Comparison of ENCODE assay signal across 1 cellular context in the genomic region with DNA sequence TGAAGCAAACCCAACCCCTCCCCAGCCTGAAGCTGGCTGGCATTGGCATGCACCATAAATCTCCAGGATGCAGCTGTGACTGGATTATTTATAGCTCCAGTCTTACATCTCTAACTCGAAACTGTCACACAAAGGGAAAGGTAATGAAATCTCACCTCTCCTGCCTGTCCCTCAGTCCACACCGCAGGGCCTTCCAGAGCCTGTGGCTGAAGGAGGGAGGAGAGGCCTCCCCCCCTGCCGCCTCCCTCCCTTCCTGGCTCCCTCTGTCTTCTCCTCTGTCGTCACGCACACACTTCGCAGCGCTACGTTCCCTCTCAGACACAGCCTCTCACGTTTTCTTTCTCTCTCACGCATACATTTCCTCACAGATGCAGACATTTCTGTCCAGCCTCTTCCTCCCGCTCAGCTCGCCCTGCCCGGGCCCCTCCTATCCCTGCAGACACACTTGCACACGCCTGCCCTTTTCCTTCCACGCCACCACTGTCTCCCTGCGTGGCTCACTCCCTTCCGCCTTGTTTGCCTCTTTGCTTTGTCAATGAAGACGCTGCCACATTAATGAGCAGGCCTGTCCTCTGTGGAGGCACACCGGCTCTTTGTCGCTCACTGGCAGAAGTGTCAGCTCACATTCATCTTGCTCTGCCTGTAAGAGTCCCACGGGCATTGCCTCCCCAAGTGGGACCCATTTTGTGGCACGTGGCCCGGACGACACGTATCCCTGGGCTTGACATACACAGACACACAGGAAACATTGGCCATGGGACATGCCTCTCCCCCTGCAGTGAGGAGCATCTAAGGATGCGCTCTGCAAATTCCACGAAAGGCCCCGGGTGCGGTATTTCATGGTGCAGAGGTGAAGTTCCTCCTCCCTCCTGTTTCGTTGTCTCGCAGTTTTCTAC.
A peak's percentile ranks its signal among the peaks of the same experiment; 100 is the strongest.
TF ChIP-seq lines count a peak whose summit lies in the region.

No MANE protein-coding gene starts in this region.

TF ChIP-seq in K562, 482 proteins besides CTCF, POLR2A, EP300 and RAD21 (continues in another document):
- TF ChIP-seq, protein P1, sequence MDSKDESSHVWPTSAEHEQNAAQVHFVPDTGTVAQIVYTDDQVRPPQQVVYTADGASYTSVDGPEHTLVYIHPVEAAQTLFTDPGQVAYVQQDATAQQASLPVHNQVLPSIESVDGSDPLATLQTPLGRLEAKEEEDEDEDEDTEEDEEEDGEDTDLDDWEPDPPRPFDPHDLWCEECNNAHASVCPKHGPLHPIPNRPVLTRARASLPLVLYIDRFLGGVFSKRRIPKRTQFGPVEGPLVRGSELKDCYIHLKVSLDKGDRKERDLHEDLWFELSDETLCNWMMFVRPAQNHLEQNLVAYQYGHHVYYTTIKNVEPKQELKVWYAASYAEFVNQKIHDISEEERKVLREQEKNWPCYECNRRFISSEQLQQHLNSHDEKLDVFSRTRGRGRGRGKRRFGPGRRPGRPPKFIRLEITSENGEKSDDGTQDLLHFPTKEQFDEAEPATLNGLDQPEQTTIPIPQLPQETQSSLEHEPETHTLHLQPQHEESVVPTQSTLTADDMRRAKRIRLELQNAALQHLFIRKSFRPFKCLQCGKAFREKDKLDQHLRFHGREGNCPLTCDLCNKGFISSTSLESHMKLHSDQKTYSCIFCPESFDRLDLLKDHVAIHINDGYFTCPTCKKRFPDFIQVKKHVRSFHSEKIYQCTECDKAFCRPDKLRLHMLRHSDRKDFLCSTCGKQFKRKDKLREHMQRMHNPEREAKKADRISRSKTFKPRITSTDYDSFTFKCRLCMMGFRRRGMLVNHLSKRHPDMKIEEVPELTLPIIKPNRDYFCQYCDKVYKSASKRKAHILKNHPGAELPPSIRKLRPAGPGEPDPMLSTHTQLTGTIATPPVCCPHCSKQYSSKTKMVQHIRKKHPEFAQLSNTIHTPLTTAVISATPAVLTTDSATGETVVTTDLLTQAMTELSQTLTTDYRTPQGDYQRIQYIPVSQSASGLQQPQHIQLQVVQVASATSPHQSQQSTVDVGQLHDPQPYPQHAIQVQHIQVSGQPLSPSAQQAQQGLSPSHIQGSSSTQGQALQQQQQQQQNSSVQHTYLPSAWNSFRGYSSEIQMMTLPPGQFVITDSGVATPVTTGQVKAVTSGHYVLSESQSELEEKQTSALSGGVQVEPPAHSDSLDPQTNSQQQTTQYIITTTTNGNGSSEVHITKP (IDR thresholded peaks at IDR 0.05; ENCODE audit: partially characterized antibody), result peak; percentile 39
- TF ChIP-seq, protein P2, sequence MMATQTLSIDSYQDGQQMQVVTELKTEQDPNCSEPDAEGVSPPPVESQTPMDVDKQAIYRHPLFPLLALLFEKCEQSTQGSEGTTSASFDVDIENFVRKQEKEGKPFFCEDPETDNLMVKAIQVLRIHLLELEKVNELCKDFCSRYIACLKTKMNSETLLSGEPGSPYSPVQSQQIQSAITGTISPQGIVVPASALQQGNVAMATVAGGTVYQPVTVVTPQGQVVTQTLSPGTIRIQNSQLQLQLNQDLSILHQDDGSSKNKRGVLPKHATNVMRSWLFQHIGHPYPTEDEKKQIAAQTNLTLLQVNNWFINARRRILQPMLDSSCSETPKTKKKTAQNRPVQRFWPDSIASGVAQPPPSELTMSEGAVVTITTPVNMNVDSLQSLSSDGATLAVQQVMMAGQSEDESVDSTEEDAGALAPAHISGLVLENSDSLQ (IDR thresholded peaks at IDR 0.05), result 0 out of 2 replicates have a peak, but pooled peaks have one; percentile 14
- TF ChIP-seq ASH1L (IDR thresholded peaks at IDR 0.05; ENCODE audit: borderline replicate concordance, low read depth, partially characterized antibody), result no peak
- TF ChIP-seq MED1 (CRISPR knock-in tag; IDR thresholded peaks at IDR 0.05; ENCODE audit: borderline replicate concordance), result no peak
- TF ChIP-seq BHLHE40 (IDR thresholded peaks at IDR 0.05; ENCODE audit: low read length), result 0 out of 2 replicates have a peak, but pooled peaks have one; percentile 22
- TF ChIP-seq ZNF766 (CRISPR knock-in tag; conservative IDR thresholded peaks at IDR 0.05), result no peak
- no peak for TF ChIP-seq BMI1 (IDR thresholded peaks at IDR 0.05; ENCODE audit: low read length)
- TF ChIP-seq FOXJ3 (CRISPR knock-in tag; IDR thresholded peaks at IDR 0.05), result no peak
- TF ChIP-seq, protein P3, sequence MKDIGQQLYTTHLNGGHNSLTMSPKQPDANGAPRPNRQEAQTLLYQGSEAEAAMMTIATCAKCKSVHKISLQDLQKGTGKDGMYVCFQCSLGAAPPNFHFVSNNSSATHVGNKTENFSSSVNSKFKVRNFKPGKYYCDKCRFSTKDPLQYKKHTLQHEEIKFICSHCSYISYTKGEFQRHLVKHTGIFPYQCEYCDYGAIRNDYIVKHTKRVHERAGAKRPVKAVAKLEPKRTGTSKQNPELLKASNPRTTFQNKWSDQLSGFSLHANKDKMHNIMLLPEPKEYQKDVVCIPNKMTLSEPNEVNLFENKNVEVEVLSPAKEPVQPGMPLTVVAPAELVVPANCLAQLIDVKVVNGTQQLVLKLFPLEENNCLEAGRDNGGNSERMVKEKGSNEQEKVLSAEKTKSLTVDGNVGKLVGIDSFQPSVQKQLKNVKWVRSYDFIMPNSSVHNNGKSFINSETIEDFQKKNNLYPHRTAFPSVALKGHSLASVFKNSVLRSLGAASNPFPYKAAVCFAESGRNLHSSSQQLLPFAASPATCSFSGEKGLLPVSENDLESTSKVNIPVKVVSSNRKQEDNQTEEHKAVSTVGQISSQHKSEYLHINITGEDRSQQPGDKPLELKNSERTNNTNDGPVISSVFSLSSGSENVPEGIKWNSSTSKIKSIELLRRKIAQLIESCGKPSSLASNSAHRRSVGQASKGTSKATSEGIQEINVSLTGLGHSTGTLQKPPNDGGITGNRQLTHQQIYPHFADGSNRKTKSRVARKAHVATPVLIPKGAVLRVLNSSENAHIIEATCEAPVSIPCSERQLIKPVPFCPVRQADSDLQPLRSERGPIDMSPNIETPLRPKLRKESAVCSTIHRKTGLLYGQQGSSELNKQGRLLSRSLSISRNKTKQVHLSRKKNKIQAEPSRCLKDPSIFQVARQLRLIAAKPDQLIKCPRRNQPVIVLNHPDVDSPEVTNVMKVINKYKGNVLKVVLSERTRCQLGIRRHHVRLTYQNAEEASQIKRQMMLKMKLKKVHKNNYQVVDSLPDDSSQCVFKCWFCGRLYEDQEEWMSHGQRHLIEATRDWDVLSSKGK (CRISPR knock-in tag; IDR thresholded peaks at IDR 0.05), result no peak
- TF ChIP-seq, protein P4, sequence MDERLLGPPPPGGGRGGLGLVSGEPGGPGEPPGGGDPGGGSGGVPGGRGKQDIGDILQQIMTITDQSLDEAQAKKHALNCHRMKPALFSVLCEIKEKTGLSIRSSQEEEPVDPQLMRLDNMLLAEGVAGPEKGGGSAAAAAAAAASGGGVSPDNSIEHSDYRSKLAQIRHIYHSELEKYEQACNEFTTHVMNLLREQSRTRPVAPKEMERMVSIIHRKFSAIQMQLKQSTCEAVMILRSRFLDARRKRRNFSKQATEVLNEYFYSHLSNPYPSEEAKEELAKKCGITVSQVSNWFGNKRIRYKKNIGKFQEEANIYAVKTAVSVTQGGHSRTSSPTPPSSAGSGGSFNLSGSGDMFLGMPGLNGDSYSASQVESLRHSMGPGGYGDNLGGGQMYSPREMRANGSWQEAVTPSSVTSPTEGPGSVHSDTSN (CRISPR knock-in tag; IDR thresholded peaks at IDR 0.05; ENCODE audit: low read depth), result no peak
- TF ChIP-seq, protein P4 (tag; conservative IDR thresholded peaks at IDR 0.05; ENCODE audit: low read depth), result peak; percentile 50; the same call in 1 of the 2 replicates
- TF ChIP-seq ZNF778 (CRISPR knock-in tag; IDR thresholded peaks at IDR 0.05), result no peak
- 0 out of 2 replicates have a peak, but pooled peaks have one; percentile 10 for TF ChIP-seq CREM (IDR thresholded peaks at IDR 0.05; ENCODE audit: low read depth)
- no peak for TF ChIP-seq SAP30 (IDR thresholded peaks at IDR 0.05; ENCODE audit: borderline replicate concordance, insufficient read depth, low read depth, low read length, poor library complexity, severe bottlenecking)
- TF ChIP-seq NFE2L1 (tag; IDR thresholded peaks at IDR 0.05; ENCODE audit: borderline replicate concordance, low read depth), result no peak
- no peak for TF ChIP-seq CHCHD3 (CRISPR knock-in tag; IDR thresholded peaks at IDR 0.05)
- no peak for TF ChIP-seq KLF16 (IDR thresholded peaks at IDR 0.05)
- no peak for TF ChIP-seq SOX6 (IDR thresholded peaks at IDR 0.05)
- TF ChIP-seq, protein P5, sequence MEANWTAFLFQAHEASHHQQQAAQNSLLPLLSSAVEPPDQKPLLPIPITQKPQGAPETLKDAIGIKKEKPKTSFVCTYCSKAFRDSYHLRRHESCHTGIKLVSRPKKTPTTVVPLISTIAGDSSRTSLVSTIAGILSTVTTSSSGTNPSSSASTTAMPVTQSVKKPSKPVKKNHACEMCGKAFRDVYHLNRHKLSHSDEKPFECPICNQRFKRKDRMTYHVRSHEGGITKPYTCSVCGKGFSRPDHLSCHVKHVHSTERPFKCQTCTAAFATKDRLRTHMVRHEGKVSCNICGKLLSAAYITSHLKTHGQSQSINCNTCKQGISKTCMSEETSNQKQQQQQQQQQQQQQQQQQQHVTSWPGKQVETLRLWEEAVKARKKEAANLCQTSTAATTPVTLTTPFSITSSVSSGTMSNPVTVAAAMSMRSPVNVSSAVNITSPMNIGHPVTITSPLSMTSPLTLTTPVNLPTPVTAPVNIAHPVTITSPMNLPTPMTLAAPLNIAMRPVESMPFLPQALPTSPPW (CRISPR knock-in tag; IDR thresholded peaks at IDR 0.05), result peak; percentile 19; the same call in 1 of the 2 replicates
- TF ChIP-seq, protein P6, sequence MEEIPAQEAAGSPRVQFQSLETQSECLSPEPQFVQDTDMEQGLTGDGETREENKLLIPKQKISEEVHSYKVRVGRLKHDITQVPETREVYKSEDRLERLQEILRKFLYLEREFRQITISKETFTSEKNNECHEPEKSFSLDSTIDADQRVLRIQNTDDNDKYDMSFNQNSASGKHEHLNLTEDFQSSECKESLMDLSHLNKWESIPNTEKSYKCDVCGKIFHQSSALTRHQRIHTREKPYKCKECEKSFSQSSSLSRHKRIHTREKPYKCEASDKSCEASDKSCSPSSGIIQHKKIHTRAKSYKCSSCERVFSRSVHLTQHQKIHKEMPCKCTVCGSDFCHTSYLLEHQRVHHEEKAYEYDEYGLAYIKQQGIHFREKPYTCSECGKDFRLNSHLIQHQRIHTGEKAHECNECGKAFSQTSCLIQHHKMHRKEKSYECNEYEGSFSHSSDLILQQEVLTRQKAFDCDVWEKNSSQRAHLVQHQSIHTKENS (CRISPR knock-in tag; IDR thresholded peaks at IDR 0.05), result no peak
- TF ChIP-seq, protein P7, sequence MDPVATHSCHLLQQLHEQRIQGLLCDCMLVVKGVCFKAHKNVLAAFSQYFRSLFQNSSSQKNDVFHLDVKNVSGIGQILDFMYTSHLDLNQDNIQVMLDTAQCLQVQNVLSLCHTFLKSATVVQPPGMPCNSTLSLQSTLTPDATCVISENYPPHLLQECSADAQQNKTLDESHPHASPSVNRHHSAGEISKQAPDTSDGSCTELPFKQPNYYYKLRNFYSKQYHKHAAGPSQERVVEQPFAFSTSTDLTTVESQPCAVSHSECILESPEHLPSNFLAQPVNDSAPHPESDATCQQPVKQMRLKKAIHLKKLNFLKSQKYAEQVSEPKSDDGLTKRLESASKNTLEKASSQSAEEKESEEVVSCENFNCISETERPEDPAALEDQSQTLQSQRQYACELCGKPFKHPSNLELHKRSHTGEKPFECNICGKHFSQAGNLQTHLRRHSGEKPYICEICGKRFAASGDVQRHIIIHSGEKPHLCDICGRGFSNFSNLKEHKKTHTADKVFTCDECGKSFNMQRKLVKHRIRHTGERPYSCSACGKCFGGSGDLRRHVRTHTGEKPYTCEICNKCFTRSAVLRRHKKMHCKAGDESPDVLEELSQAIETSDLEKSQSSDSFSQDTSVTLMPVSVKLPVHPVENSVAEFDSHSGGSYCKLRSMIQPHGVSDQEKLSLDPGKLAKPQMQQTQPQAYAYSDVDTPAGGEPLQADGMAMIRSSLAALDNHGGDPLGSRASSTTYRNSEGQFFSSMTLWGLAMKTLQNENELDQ (CRISPR knock-in tag; IDR thresholded peaks at IDR 0.05; ENCODE audit: borderline replicate concordance), result no peak
- TF ChIP-seq ZNF586 (CRISPR knock-in tag; conservative IDR thresholded peaks at IDR 0.05), result no peak
